Comparison of ENCODE assay signal across 13 cellular contexts in genomic region chrX:77087529-77088169, GRCh38.
DNase-seq lines count a peak whose midpoint lies in the region; ATAC-seq and TF ChIP-seq lines count a peak whose summit lies in the region.
"Had no signal": no experiment of that assay in that cellular context is flagged by ENCODE, and none has a peak within 500 bp of the region (broad histone marks: within the 10 kb centered on the region; RNA-seq: fewer than 3 reads in every experiment).

No MANE protein-coding gene starts in this region.

- no peaks in the 10 kb centered on the region for H3K4me1 Mint-ChIP-seq in type B pancreatic cell (ENCODE audit: unreplicated experiment)
- H3K4me1 Mint-ChIP-seq: activated naive CD8-positive, alpha-beta T cell treated with anti-CD3 and anti-CD28 coated beads, Interleukin-2, amount 10 ng/mL, durations not matched to agents 7 days and 5 days; CD4-positive, alpha-beta memory T cell; immature natural killer cell had no signal

- no peak overlapping the region for H3K27ac Mint-ChIP-seq in type B pancreatic cell
- H3K27ac Mint-ChIP-seq: activated CD8-positive, alpha-beta T cell treated with anti-CD3 and anti-CD28 coated beads, Interleukin-2, amount 10 ng/mL, durations not matched to agents 7 days and 5 days; activated naive CD8-positive, alpha-beta T cell treated with anti-CD3 and anti-CD28 coated beads, Interleukin-2, amount 10 ng/mL, durations not matched to agents 7 days and 5 days; immature natural killer cell had no signal

- in situ Hi-C loops in astrocyte of the spinal cord (cut with HindIII; ENCODE audit: low sequenced_read_pairs), result no loop called here

- no peaks in the 10 kb centered on the region for H3K4me1 ChIP-seq in left ventricle myocardium inferior
- H3K4me1 ChIP-seq: testis had no signal

- DNase-seq in HS-27A (ENCODE audit: low read depth) (peak; percentile 40), astrocyte of the spinal cord (ENCODE audit: low read depth, low spot score) (peak; percentile 58), left ventricle myocardium inferior (no peak), skeletal muscle cell (ENCODE audit: low read depth) (peak; percentile 10), type B pancreatic cell (ENCODE audit: extremely low spot score, unreplicated experiment) (no peak), NCI-H1694 (lab: John Stamatoyannopoulos, UW) (no peak), dorsolateral prefrontal cortex (no peak)
- DNase-seq: activated CD8-positive, alpha-beta T cell treated with anti-CD3 and anti-CD28 coated beads, Interleukin-2, amount 10 ng/mL, durations not matched to agents 7 days and 5 days; activated naive CD8-positive, alpha-beta T cell treated with anti-CD3 and anti-CD28 coated beads, Interleukin-2, amount 10 ng/mL, durations not matched to agents 7 days and 5 days; CD4-positive, alpha-beta memory T cell; immature natural killer cell; testis had no signal

- H3K36me3 Mint-ChIP-seq in type B pancreatic cell, result no peaks in the 10 kb centered on the region
- H3K36me3 Mint-ChIP-seq: activated naive CD8-positive, alpha-beta T cell treated with anti-CD3 and anti-CD28 coated beads, Interleukin-2, amount 10 ng/mL, durations not matched to agents 7 days and 5 days; CD4-positive, alpha-beta memory T cell; immature natural killer cell had no signal

- H3K27ac ChIP-seq in left ventricle myocardium inferior (replicated peaks), result peak overlapping the region; percentile 61
- no peak overlapping the region for H3K27ac ChIP-seq in dorsolateral prefrontal cortex
- H3K27ac ChIP-seq: testis had no signal

- H3K9me3 Mint-ChIP-seq in type B pancreatic cell, result no peaks in the 10 kb centered on the region
- H3K9me3 Mint-ChIP-seq: activated naive CD8-positive, alpha-beta T cell treated with anti-CD3 and anti-CD28 coated beads, Interleukin-2, amount 10 ng/mL, durations not matched to agents 7 days and 5 days had no signal

- TF ChIP-seq CTCF in astrocyte of the spinal cord (IDR thresholded peaks at IDR 0.05; ENCODE audit: low read depth, low read length), result no peak
- TF ChIP-seq CTCF in left ventricle myocardium inferior (IDR thresholded peaks at IDR 0.05; ENCODE audit: borderline replicate concordance), result no peak
- no peak for TF ChIP-seq CTCF in type B pancreatic cell (conservative IDR thresholded peaks at IDR 0.05)
- no peak for TF ChIP-seq CTCF in dorsolateral prefrontal cortex (IDR thresholded peaks at IDR 0.05 in 54 of 56, conservative IDR thresholded peaks at IDR 0.05 in 2 of 56; ENCODE audit: low read depth in 1 of 56, partially characterized antibody in 56 of 56)

- H3K4me3 ChIP-seq in astrocyte of the spinal cord (ENCODE audit: low read depth, low read length), result no peak overlapping the region
- H3K4me3 ChIP-seq in left ventricle myocardium inferior, result no peak overlapping the region
- H3K4me3 ChIP-seq in skeletal muscle cell (ENCODE audit: low read depth, low read length), result no peak overlapping the region
- no peak overlapping the region for H3K4me3 ChIP-seq in dorsolateral prefrontal cortex
- H3K4me3 ChIP-seq: testis had no signal

- H3K27me3 Mint-ChIP-seq in type B pancreatic cell, result no peaks in the 10 kb centered on the region
- H3K27me3 Mint-ChIP-seq: CD4-positive, alpha-beta memory T cell had no signal

- intact Hi-C loops in left ventricle myocardium inferior (cut with micrococcal nuclease) (no loop called here), dorsolateral prefrontal cortex (cut with DNase I) (no loop called here)

- H3K27me3 ChIP-seq in left ventricle myocardium inferior (ENCODE audit: low read depth) (no peaks in the 10 kb centered on the region), dorsolateral prefrontal cortex (peaks cover 0 to 58% (median 10%) of the 10 kb centered on the region in 45 donors)
- H3K27me3 ChIP-seq: testis had no signal

- no peaks in the 10 kb centered on the region for H3K9me3 ChIP-seq in left ventricle myocardium inferior (replicated peaks)
- H3K9me3 ChIP-seq: testis had no signal

- no peak overlapping the region for H3K4me3 Mint-ChIP-seq in type B pancreatic cell
- H3K4me3 Mint-ChIP-seq: activated CD8-positive, alpha-beta T cell treated with anti-CD3 and anti-CD28 coated beads, Interleukin-2, amount 10 ng/mL, durations not matched to agents 7 days and 5 days; activated naive CD8-positive, alpha-beta T cell treated with anti-CD3 and anti-CD28 coated beads, Interleukin-2, amount 10 ng/mL, durations not matched to agents 7 days and 5 days; CD4-positive, alpha-beta memory T cell; immature natural killer cell had no signal

- no peak for ATAC-seq in HG03432 (IDR thresholded peaks at IDR 0.05; ENCODE audit: unreplicated experiment)
- ATAC-seq: activated CD8-positive, alpha-beta T cell treated with anti-CD3 and anti-CD28 coated beads, Interleukin-2, amount 10 ng/mL, durations not matched to agents 7 days and 5 days had no signal

- H3K36me3 ChIP-seq in left ventricle myocardium inferior, result no peaks in the 10 kb centered on the region

Comparison
In these comparisons a context has a peak if more than half of its experiments do, and no peak if none do; other contexts are left out.
1. DNase-seq: peak in HS-27A (single experiment), astrocyte of the spinal cord (single experiment) and skeletal muscle cell (single experiment); none in left ventricle myocardium inferior (single experiment), type B pancreatic cell (single experiment), NCI-H1694 (single experiment) and dorsolateral prefrontal cortex (0 of 10).